Comparison of ENCODE assay signal across 29 cellular contexts in genomic region chr1:214248294-214249082, GRCh38. TPM values are rescaled to one million over a fixed set of nuclear protein-coding genes. Genes with fewer than 3 reads are reported as not detected.
DNase-seq lines count a peak whose midpoint lies in the region; ATAC-seq, FAIRE-seq and TF ChIP-seq lines count a peak whose summit lies in the region.
"Had no signal": no experiment of that assay in that cellular context is flagged by ENCODE, and none has a peak within 500 bp of the region (broad histone marks: within the 10 kb centered on the region; RNA-seq: fewer than 3 reads in every experiment).

No MANE protein-coding gene starts in this region.

- POLR2A ChIA-PET in IMR-90 (lab: Charles Lee; ENCODE audit: unreplicated experiment) (no interaction called here), endothelial cell of umbilical vein (lab: Charles Lee) (no interaction called here)

- H3K27ac ChIP-seq in IMR-90 (ENCODE audit: insufficient read depth, low read length) (no peak overlapping the region), endothelial cell of umbilical vein (ENCODE audit: insufficient read depth, low read depth, low read length) (no peak overlapping the region)
- H3K27ac ChIP-seq: epithelial cell of prostate, SJCRH30, stomach, tibial artery had no signal

- H3K4ac ChIP-seq in IMR-90 (ENCODE audit: low read depth, low read length), result peak overlapping the region; percentile 18

- H3K14ac ChIP-seq in IMR-90 (replicated peaks; ENCODE audit: low read depth, low read length), result peak overlapping the region; percentile 46

- TF ChIP-seq RAD21 in IMR-90 (IDR thresholded peaks at IDR 0.05; ENCODE audit: low read length), result no peak

- H2BK15ac ChIP-seq in IMR-90 (ENCODE audit: low read depth, low read length), result peak overlapping the region; percentile 24; the same call in 1 of the 3 replicates

- H3K4me3 ChIP-seq in IMR-90 (ENCODE audit: insufficient read depth, low read depth, low read length) (no peak overlapping the region), endothelial cell of umbilical vein (replicated peaks in 1 of 3; ENCODE audit: insufficient read depth in 1 of 3, low read depth in 1 of 3, low read length in 3 of 3) (no peak overlapping the region), neuron (ENCODE audit: low read length) (no peak overlapping the region), MG63 (no peak overlapping the region)
- H3K4me3 ChIP-seq: lung, SJCRH30, stomach, tibial artery had no signal

- H2BK20ac ChIP-seq in IMR-90 (ENCODE audit: low read depth, low read length), result peak overlapping the region; percentile 16; the same call in 1 of the 2 replicates

- no peak overlapping the region for H2BK5ac ChIP-seq in IMR-90 (ENCODE audit: low read depth, low read length, poor library complexity, severe bottlenecking)

- dilution Hi-C loops in IMR-90 (cut with HindIII; ENCODE audit: low sequenced_read_pairs, unreplicated experiment) (no loop called here), endothelial cell of umbilical vein (cut with MboI; ENCODE audit: extremely low pct_ligation_motif_present, low sequenced_read_pairs) (no loop called here)

- intact Hi-C loops in IMR-90 (cut with micrococcal nuclease) (no loop called here), endothelial cell of umbilical vein (cut with micrococcal nuclease) (no loop called here)

- H3K9me1 ChIP-seq in IMR-90 (ENCODE audit: insufficient read depth, low read length), result peaks cover 5% of the 10 kb centered on the region; the same call in 1 of the 2 replicates
- no peaks in the 10 kb centered on the region for H3K9me1 ChIP-seq in endothelial cell of umbilical vein (replicated peaks; ENCODE audit: control insufficient read depth, extremely low read depth, insufficient read depth, low read length)

- no peaks in the 10 kb centered on the region for H3K36me3 Mint-ChIP-seq in type B pancreatic cell
- H3K36me3 Mint-ChIP-seq: brain, T-cell had no signal

- H3K4me2 ChIP-seq in IMR-90 (ENCODE audit: low read depth, low read length), result no peak overlapping the region
- no peak overlapping the region for H3K4me2 ChIP-seq in endothelial cell of umbilical vein (ENCODE audit: insufficient read depth, low read length)

- no peak overlapping the region for H2AK9ac ChIP-seq in IMR-90 (replicated peaks; ENCODE audit: low read depth, low read length, poor library complexity)

- FAIRE-seq in D721Med (lab: Jason Lieb, UNC) (peak; percentile 35), endothelial cell of umbilical vein (lab: Jason Lieb, UNC) (peak; percentile 31)
- FAIRE-seq: HepG2 had no signal

- H3K27me3 ChIP-seq in IMR-90 (ENCODE audit: control insufficient read depth, insufficient read depth, low read length) (no peaks in the 10 kb centered on the region), endothelial cell of umbilical vein (ENCODE audit: control insufficient read depth in 2 of 2, insufficient read depth in 2 of 2, low read length in 2 of 2) (peaks cover 0 to 2% of the 10 kb centered on the region in 2 experiments), neuron (ENCODE audit: insufficient read depth, low read length) (no peaks in the 10 kb centered on the region), MG63 (peaks cover 28% of the 10 kb centered on the region)
- H3K27me3 ChIP-seq: SJCRH30 had no signal

- no peaks in the 10 kb centered on the region for H3K9me3 Mint-ChIP-seq in type B pancreatic cell
- H3K9me3 Mint-ChIP-seq: brain, HFFc6, T-cell had no signal

- peak overlapping the region; percentile 69; the same call in 1 of the 2 replicates for H2BK120ac ChIP-seq in IMR-90 (ENCODE audit: low read depth, low read length)

- peak; percentile 74 for ATAC-seq in IMR-90 (ENCODE audit: low read depth)
- ATAC-seq: HepG2, T-cell had no signal

- H3K27me3 Mint-ChIP-seq in type B pancreatic cell, result no peaks in the 10 kb centered on the region

- H3K4me3 Mint-ChIP-seq in type B pancreatic cell, result no peak overlapping the region
- H3K4me3 Mint-ChIP-seq: HFFc6, T-cell had no signal

- no TSS peak for BruUV-seq in IMR-90 (replicated peaks; lab: Mats Ljungman, UMichigan)
- BruUV-seq in endothelial cell of umbilical vein (replicated peaks; lab: Mats Ljungman, UMichigan), result no TSS peak

- H4K5ac ChIP-seq in IMR-90 (ENCODE audit: low read depth, low read length), result no peak overlapping the region

- H3K36me3 ChIP-seq in IMR-90 (ENCODE audit: control insufficient read depth, insufficient read depth, low read length) (no peaks in the 10 kb centered on the region), endothelial cell of umbilical vein (ENCODE audit: control insufficient read depth in 2 of 2, extremely low read depth in 1 of 2, insufficient read depth in 2 of 2, low read length in 2 of 2) (no peaks in the 10 kb centered on the region), neuron (ENCODE audit: insufficient read depth, low read length) (no peaks in the 10 kb centered on the region), MG63 (no peaks in the 10 kb centered on the region)
- H3K36me3 ChIP-seq: SJCRH30, stomach, tibial artery had no signal

- H3K79me1 ChIP-seq in IMR-90 (ENCODE audit: low read depth in 1 of 2, low read length in 2 of 2), result no peaks in the 10 kb centered on the region

- TF ChIP-seq CTCF in D721Med (IDR thresholded peaks at IDR 0.05; ENCODE audit: insufficient read depth, missing control alignments), result no peak
- TF ChIP-seq CTCF in IMR-90 (conservative IDR thresholded peaks at IDR 0.05; ENCODE audit: low read depth, low read length), result no peak
- TF ChIP-seq CTCF in endothelial cell of umbilical vein (IDR thresholded peaks at IDR 0.05; ENCODE audit: extremely low read depth in 1 of 2, insufficient read depth in 1 of 2, low read depth in 1 of 2, low read length in 2 of 2), result no peak
- no peak for TF ChIP-seq CTCF in type B pancreatic cell (conservative IDR thresholded peaks at IDR 0.05)

- no peaks in the 10 kb centered on the region for H3K79me2 ChIP-seq in endothelial cell of umbilical vein (ENCODE audit: control insufficient read depth, insufficient read depth, low read length)

- no peak overlapping the region for H3K27ac Mint-ChIP-seq in type B pancreatic cell
- H3K27ac Mint-ChIP-seq: HFFc6, T-cell had no signal

- H3K4me1 ChIP-seq in IMR-90 (ENCODE audit: control insufficient read depth, insufficient read depth, low read length) (peaks cover 4% of the 10 kb centered on the region; the same call in 1 of the 2 replicates), endothelial cell of umbilical vein (ENCODE audit: control insufficient read depth, extremely low read depth, insufficient read depth, low read length) (peaks cover 3% of the 10 kb centered on the region), neuron (ENCODE audit: insufficient read depth, low read length) (peaks cover 19% of the 10 kb centered on the region)
- H3K4me1 ChIP-seq: SJCRH30, stomach, tibial artery had no signal

- H4K91ac ChIP-seq in IMR-90 (ENCODE audit: insufficient read depth, low read depth, low read length), result peak overlapping the region; percentile 38; the same call in 1 of the 2 replicates

- H3K9me3 ChIP-seq in IMR-90 (ENCODE audit: control insufficient read depth, insufficient read depth, low read length), result no peaks in the 10 kb centered on the region
- no peaks in the 10 kb centered on the region for H3K9me3 ChIP-seq in endothelial cell of umbilical vein (replicated peaks; ENCODE audit: control insufficient read depth, insufficient read depth, low read length)
- no peaks in the 10 kb centered on the region for H3K9me3 ChIP-seq in neuron (ENCODE audit: low read length)
- no peaks in the 10 kb centered on the region for H3K9me3 ChIP-seq in MG63
- H3K9me3 ChIP-seq: Caco-2, SJCRH30, stomach, tibial artery had no signal

- no peak overlapping the region for H2AK5ac ChIP-seq in IMR-90 (ENCODE audit: low read depth, low read length)

- H4K20me1 ChIP-seq in IMR-90 (ENCODE audit: insufficient read depth, low read length) (no peaks in the 10 kb centered on the region), endothelial cell of umbilical vein (replicated peaks; ENCODE audit: control insufficient read depth, extremely low read depth, insufficient read depth, low read length) (no peaks in the 10 kb centered on the region)

- H3K4me1 Mint-ChIP-seq in type B pancreatic cell (ENCODE audit: unreplicated experiment), result peaks cover 4% of the 10 kb centered on the region

- 90% methylated on average over 2 of the region's 7 CpGs; no CpG with 5 or more reads in 1 of the 2 experiments for WGBS in IMR-90 (ENCODE audit: extremely low coverage in 2 of 2, insufficient read length in 1 of 2), 2 experiments

- in situ Hi-C loops in IMR-90 (cut with MboI; ENCODE audit: low sequenced_read_pairs), result loop anchor here (25.0 kb wide), 1 partner anchor 1289 kb away; no protein-coding TSS in a partner anchor

- no peak overlapping the region for H3K56ac ChIP-seq in IMR-90 (ENCODE audit: extremely low read depth, insufficient read depth, low read length)

- peak overlapping the region in 1 of 2 experiments; percentile 4; a peak in 1 of 4 replicates for H4K8ac ChIP-seq in IMR-90 (ENCODE audit: low read depth in 2 of 2, low read length in 2 of 2)

- peak overlapping the region; percentile 53 for H3K23ac ChIP-seq in IMR-90 (ENCODE audit: low read depth, low read length)

- no peak overlapping the region for H3K18ac ChIP-seq in IMR-90 (ENCODE audit: low read depth, low read length)

- TF ChIP-seq POLR2A in IMR-90 (IDR thresholded peaks at IDR 0.05; ENCODE audit: low read depth, low read length) (no peak), endothelial cell of umbilical vein (IDR thresholded peaks at IDR 0.05; ENCODE audit: low read depth, low read length) (no peak)

- H2AFZ ChIP-seq in IMR-90 (replicated peaks; ENCODE audit: low read length, poor library complexity) (peak overlapping the region; percentile 39), endothelial cell of umbilical vein (ENCODE audit: low read depth, low read length) (peak overlapping the region; percentile 41), neuron (ENCODE audit: low read depth, low read length) (peak overlapping the region; percentile 3)

- DNase-seq in D721Med (ENCODE audit: insufficient read length, low spot score), result no peak
- peak; percentile 40 for DNase-seq in IMR-90
- peak; percentile 49 for DNase-seq in endothelial cell of umbilical vein (ENCODE audit: low read depth, low spot score)
- no peak for DNase-seq in NCI-H2227 (lab: John Stamatoyannopoulos, UW; ENCODE audit: unreplicated experiment)
- no peak for DNase-seq in type B pancreatic cell (ENCODE audit: extremely low spot score, unreplicated experiment)
- no peak for DNase-seq in MG63
- DNase-seq: ACHN; activated CD4-positive, alpha-beta T cell treated with anti-CD3 and anti-CD28 coated beads, Interleukin-2, amount 50 U/mL, for 48 hours; activated naive CD4-positive, alpha-beta T cell treated with Interleukin-2 at 50 U/mL for 16 hours; C1 segment of cervical spinal cord; Caco-2; DMS79; effector CD4-positive, alpha-beta T cell; head of caudate nucleus; HFFc6; Kasumi-1; kidney glomerular epithelial cell; NCI-H1048; NCI-H1694 treated with DMSO at 0.1 percent for 48 hours; NCI-H748 treated with DMSO at 0.1 percent for 48 hours; SJCRH30; stomach; T-cell; tibial artery had no signal

- CTCF ChIA-PET in IMR-90 (lab: Yijun Ruan, JAX), result interaction anchor here (1.8 kb wide), 1 partner anchor 13 kb away, joined by 4 read pairs; no protein-coding TSS in a partner anchor
- CTCF ChIA-PET in endothelial cell of umbilical vein (lab: Charles Lee), result interaction anchor here (1.0 to 2.0 kb wide), 5 partner anchors 13 to 84 kb away, joined by 4 to 9 read pairs (median 7); no protein-coding TSS in a partner anchor

- H3K9ac ChIP-seq in IMR-90 (ENCODE audit: low read depth, low read length), result no peak overlapping the region
- H3K9ac ChIP-seq in endothelial cell of umbilical vein (replicated peaks; ENCODE audit: extremely low read depth, insufficient read depth, low read length), result no peak overlapping the region

RNA-seq across cellular contexts. Expression of gene SMYD2, which starts 32.5 kb away (rescaled TPM):
- total RNA-seq in IMR-90 (2012; rRNA removed) (45.8 and 61.7 TPM in 2 replicates), endothelial cell of umbilical vein (20.9 and 22.0 TPM in 2 replicates), type B pancreatic cell (ENCODE audit: low replicate concordance) (24.8 and 35.5 TPM in 2 replicates)
- polyA plus RNA-seq in IMR-90 (2012; rRNA removed) (27.6 and 32.7 TPM in 2 replicates), endothelial cell of umbilical vein (6.6 and 8.0 TPM in 2 replicates)
- 9.0 and 13.6 TPM in 2 replicates for polyA plus RNA-seq in IMR-90 (2012; cell fraction: cytosol; rRNA removed)
- polyA plus RNA-seq in IMR-90 (2012; cell fraction: nucleus; rRNA removed; ENCODE audit: low replicate concordance), result 10.1 and 41.2 TPM in 2 replicates
- 14.7 and 15.5 TPM in 2 replicates for polyA plus RNA-seq in endothelial cell of umbilical vein (2011; cell fraction: cytosol; rRNA removed)
- polyA plus RNA-seq in endothelial cell of umbilical vein (2011; cell fraction: nucleus; rRNA removed), result 19.1 and 21.5 TPM in 2 replicates
- polyA plus RNA-seq in endothelial cell of umbilical vein (2012), result 10.6 and 22.1 TPM in 2 replicates
- polyA minus RNA-seq in endothelial cell of umbilical vein, result 7.0 and 11.0 TPM in 2 replicates
- 18.8 TPM for polyA minus RNA-seq in endothelial cell of umbilical vein (2011; cell fraction: cytosol; rRNA and poly(A)+ RNA removed)
- polyA minus RNA-seq in endothelial cell of umbilical vein (2011; cell fraction: nucleus; rRNA and poly(A)+ RNA removed), result 5.0 and 7.5 TPM in 2 replicates
- 52.0 and 73.4 TPM in 2 replicates for total RNA-seq in MG63 (2014; rRNA removed; shearing (Covaris generic); ENCODE audit: low replicate concordance)

Comparison
In these comparisons a context has a peak if more than half of its experiments do, and no peak if none do; other contexts are left out.
1. DNase-seq: peak in IMR-90 (single experiment) and endothelial cell of umbilical vein (single experiment); none in D721Med (single experiment), NCI-H2227 (single experiment), type B pancreatic cell (single experiment) and MG63 (single experiment).
2. Peak in every context shown above with its lines, with median percentiles within 50 percentile points of each other: H2AFZ ChIP-seq.